Comparison of ENCODE assay signal across 17 cellular contexts in the genomic region with DNA sequence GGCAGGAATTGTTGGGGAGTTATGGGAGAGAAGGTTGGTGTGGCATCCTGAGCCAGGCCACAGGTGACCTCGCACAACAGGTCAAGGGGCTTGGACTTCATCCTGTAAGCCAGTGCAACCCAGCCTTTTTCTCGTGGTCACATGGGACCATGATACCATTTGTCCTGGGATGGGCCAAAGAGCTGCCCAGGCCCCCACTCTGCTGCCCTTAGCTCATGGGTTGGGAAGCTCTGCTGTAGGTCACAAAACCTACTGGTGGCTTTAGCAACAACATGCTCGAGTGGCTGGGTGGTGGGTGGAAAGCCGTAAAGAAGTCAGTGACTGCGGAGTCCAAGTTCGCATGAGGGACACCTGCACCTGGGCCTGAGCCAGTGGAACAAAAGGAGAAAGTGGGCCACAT. TPM values are rescaled to one million over a fixed set of nuclear protein-coding genes. Genes with fewer than 3 reads are reported as not detected.
DNase-seq lines count a peak whose midpoint lies in the region; ATAC-seq and TF ChIP-seq lines count a peak whose summit lies in the region.
"Had no signal": no experiment of that assay in that cellular context is flagged by ENCODE, and none has a peak within 500 bp of the region (broad histone marks: within the 10 kb centered on the region; RNA-seq: fewer than 3 reads in every experiment).

No MANE protein-coding gene starts in this region.

- H3K27me3 ChIP-seq in colonic mucosa (no peaks in the 10 kb centered on the region), transverse colon (no peaks in the 10 kb centered on the region)
- H3K27me3 ChIP-seq: adrenal gland, BLaER1 had no signal

- no peaks in the 10 kb centered on the region for H3K36me3 Mint-ChIP-seq in activated CD4-positive, alpha-beta T cell treated with anti-CD3 and anti-CD28 coated beads, Interleukin-2, amount 10 ng/mL, durations not matched to agents 24 days and 14 days (ENCODE audit: low read depth)
- peaks cover 8% of the 10 kb centered on the region for H3K36me3 Mint-ChIP-seq in memory B cell

- WGBS in transverse colon (ENCODE audit: low coverage in 1 of 2), 2 donors = 83 to 100% methylated on average over 1 to 6 of the region's 6 CpGs

- peaks cover 28% of the 10 kb centered on the region for H3K27me3 Mint-ChIP-seq in activated CD4-positive, alpha-beta T cell treated with anti-CD3 and anti-CD28 coated beads, Interleukin-2, amount 10 ng/mL, durations not matched to agents 24 days and 14 days
- H3K27me3 Mint-ChIP-seq in memory B cell = no peaks in the 10 kb centered on the region

- H3K9me3 ChIP-seq in colonic mucosa (no peaks in the 10 kb centered on the region), transverse colon (no peaks in the 10 kb centered on the region)
- H3K9me3 ChIP-seq: adrenal gland had no signal

- H3K4me3 Mint-ChIP-seq in activated CD4-positive, alpha-beta T cell treated with anti-CD3 and anti-CD28 coated beads, Interleukin-2, amount 10 ng/mL, durations not matched to agents 24 days and 14 days = no peak overlapping the region
- H3K4me3 Mint-ChIP-seq in memory B cell = no peak overlapping the region
- H3K4me3 Mint-ChIP-seq: activated T-helper 1 cell treated with anti-CD3 and anti-CD28 coated beads, Interleukin-12 subunit alpha, Interleukin-12 subunit beta, Interleukin-2, Interleukin-4 antibody, amounts not matched to agents 30 ng/mL and 10 ng/mL and 1 ng/mL, durations not matched to agents 14 hours and 24 hours and 36 hours; effector memory CD8-positive, alpha-beta T cell had no signal

- peak overlapping the region; percentile 14 for H3K27ac ChIP-seq in colonic mucosa
- peak overlapping the region; percentile 51 to 81 (median 64) for H3K27ac ChIP-seq in transverse colon
- H3K27ac ChIP-seq: BLaER1, cardiac muscle cell had no signal

- H3K4me3 ChIP-seq in colonic mucosa (no peak overlapping the region), transverse colon (no peak overlapping the region)
- H3K4me3 ChIP-seq: adrenal gland, BLaER1, cardiac muscle cell had no signal

- H3K4me1 ChIP-seq in colonic mucosa (peaks cover 14% of the 10 kb centered on the region), transverse colon (peaks cover 20 to 52% (median 45%) of the 10 kb centered on the region in 4 donors)

- in situ Hi-C loops in transverse colon (cut with MboI; ENCODE audit: low pct_ligation_motif_present in 1 of 4, low pct_unique_long_range_greater_than_20kb in 1 of 4, low sequenced_read_pairs in 3 of 4) = no loop called here
- in situ Hi-C loops in ACHN (cut with HindIII; ENCODE audit: low pct_ligation_motif_present, low pct_unique_long_range_greater_than_20kb, low sequenced_read_pairs) = no loop called here

- no peak for TF ChIP-seq POLR2A in transverse colon (IDR thresholded peaks at IDR 0.05)

- H3K4me1 Mint-ChIP-seq in activated CD4-positive, alpha-beta T cell treated with anti-CD3 and anti-CD28 coated beads, Interleukin-2, amount 10 ng/mL, durations not matched to agents 24 days and 14 days = peaks cover 16% of the 10 kb centered on the region
- H3K4me1 Mint-ChIP-seq in memory B cell = peaks cover 53% of the 10 kb centered on the region

- peak overlapping the region in 1 of 2 donors; percentile 77 for H3K9ac ChIP-seq in colonic mucosa (ENCODE audit: low read depth in 2 of 2, low read length in 2 of 2)
- H3K9ac ChIP-seq: BLaER1 had no signal

- no peak for TF ChIP-seq EP300 in transverse colon (IDR thresholded peaks at IDR 0.05; ENCODE audit: low read depth)

- intact Hi-C loops in activated CD4-positive, alpha-beta T cell treated with anti-CD3 and anti-CD28 coated beads, Interleukin-2, amount 10 ng/mL, durations not matched to agents 24 days and 14 days (cut with micrococcal nuclease) = loop anchor here (2.0 kb wide), 1 partner anchor 50 kb away; no protein-coding TSS in a partner anchor
- intact Hi-C loops in colonic mucosa (cut with DNase I) = no loop called here
- intact Hi-C loops in transverse colon (cut with DNase I; ENCODE audit: low total_unique reads) = no loop called here

- peak overlapping the region; percentile 10 for H3K27ac Mint-ChIP-seq in activated CD4-positive, alpha-beta T cell treated with anti-CD3 and anti-CD28 coated beads, Interleukin-2, amount 10 ng/mL, durations not matched to agents 24 days and 14 days
- peak overlapping the region; percentile 24 for H3K27ac Mint-ChIP-seq in memory B cell
- H3K27ac Mint-ChIP-seq: activated T-helper 1 cell treated with anti-CD3 and anti-CD28 coated beads, Interleukin-12 subunit alpha, Interleukin-12 subunit beta, Interleukin-2, Interleukin-4 antibody, amounts not matched to agents 30 ng/mL and 10 ng/mL and 1 ng/mL, durations not matched to agents 14 hours and 24 hours and 36 hours; effector memory CD8-positive, alpha-beta T cell had no signal

- H3K36me3 ChIP-seq in colonic mucosa = no peaks in the 10 kb centered on the region
- H3K36me3 ChIP-seq in transverse colon = no peaks in the 10 kb centered on the region
- H3K36me3 ChIP-seq: adrenal gland, BLaER1, cardiac muscle cell had no signal

- no peak for TF ChIP-seq CTCF in colonic mucosa (IDR thresholded peaks at IDR 0.05)
- TF ChIP-seq CTCF in transverse colon (IDR thresholded peaks at IDR 0.05) = no peak

- H3K9me3 Mint-ChIP-seq in activated CD4-positive, alpha-beta T cell treated with anti-CD3 and anti-CD28 coated beads, Interleukin-2, amount 10 ng/mL, durations not matched to agents 24 days and 14 days = no peaks in the 10 kb centered on the region
- no peaks in the 10 kb centered on the region for H3K9me3 Mint-ChIP-seq in memory B cell
- H3K9me3 Mint-ChIP-seq: activated T-helper 1 cell treated with anti-CD3 and anti-CD28 coated beads, Interleukin-12 subunit alpha, Interleukin-12 subunit beta, Interleukin-2, Interleukin-4 antibody, amounts not matched to agents 30 ng/mL and 10 ng/mL and 1 ng/mL, durations not matched to agents 14 hours and 24 hours and 36 hours; effector memory CD8-positive, alpha-beta T cell had no signal

- no peak for ATAC-seq in memory B cell (ENCODE audit: low read depth)
- ATAC-seq: effector memory CD8-positive, alpha-beta T cell had no signal

- DNase-seq in activated CD4-positive, alpha-beta T cell treated with anti-CD3 and anti-CD28 coated beads, Interleukin-2, amount 10 ng/mL, durations not matched to agents 24 days and 14 days = no peak
- no peak for DNase-seq in activated CD4-positive, alpha-beta T cell treated with anti-CD3 and anti-CD28 coated beads, Interleukin-2, amount 50 U/mL, for 1 hour
- DNase-seq in colonic mucosa (no peak), memory B cell (ENCODE audit: low spot score in 2 of 2) (no peak), transverse colon (no peak), ACHN (no peak), activated T-cell treated with anti-CD3 and anti-CD28 coated beads for 4 hours (no peak), NCI-H446 (lab: John Stamatoyannopoulos, UW) (no peak)
- DNase-seq: 8988T; DMS 273 treated with DMSO at 0.1 percent for 48 hours; effector memory CD8-positive, alpha-beta T cell; GF-D8; hippocampal formation had no signal

RNA-seq across cellular contexts. Expression of a gene that starts 4.6 kb away (rescaled TPM):
- total RNA-seq in activated CD4-positive, alpha-beta T cell treated with anti-CD3 and anti-CD28 coated beads, Interleukin-2, amount 10 ng/mL, durations not matched to agents 24 days and 14 days = 1.0 and 1.1 TPM in 2 replicates
- total RNA-seq in colonic mucosa (100 to 1,000 TPM; 105 to 131 TPM), transverse colon (100 to 1,000 TPM in 1 of 4 donors, 10 to 100 TPM in 3; 71.1 to 118 (median 90.1) TPM)

Comparison
In these comparisons a context has a peak if more than half of its experiments do, and no peak if none do; other contexts are left out.
1. RNA of a gene that starts 4.6 kb away (total RNA-seq): 105 to 131 TPM in colonic mucosa and 71.1 to 118 TPM in transverse colon; 1.0 to 1.1 TPM in activated CD4-positive, alpha-beta T cell treated with anti-CD3 and anti-CD28 coated beads, Interleukin-2, amount 10 ng/mL, durations not matched to agents 24 days and 14 days; every median in the first group is over 10 times any median in the second.